In the genomic region with DNA sequence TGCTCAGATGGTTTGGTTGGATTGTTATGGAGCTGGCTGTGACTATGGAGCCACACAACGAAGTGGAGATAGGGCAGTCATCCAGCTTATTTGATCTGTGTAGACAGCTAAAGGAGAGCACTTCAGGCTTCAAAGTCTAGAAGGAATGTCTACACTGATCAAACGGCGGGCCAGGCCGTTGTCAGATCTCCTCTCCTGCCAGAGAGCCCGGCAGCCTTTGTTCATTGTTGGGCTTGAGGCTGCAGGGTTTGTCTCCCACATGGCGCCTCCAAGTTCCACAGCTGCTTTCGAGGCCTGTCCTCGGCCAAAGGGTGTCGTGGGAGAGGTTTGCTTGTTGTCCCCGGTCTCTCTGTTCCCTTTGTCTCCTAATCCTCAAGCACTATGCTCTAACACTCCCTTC, we compare ENCODE assay signal across 1 cellular context.
TF ChIP-seq lines count a peak whose summit lies in the region.

No MANE protein-coding gene starts in this region.

TF ChIP-seq in HepG2, 621 proteins besides CTCF, POLR2A, EP300 and RAD21 (continued from another document and continues in another):
- TF ChIP-seq ISL2 (CRISPR knock-in tag; IDR thresholded peaks at IDR 0.05) = no peak
- no peak for TF ChIP-seq ZNF761 (CRISPR knock-in tag; conservative IDR thresholded peaks at IDR 0.05)
- TF ChIP-seq, protein P1, sequence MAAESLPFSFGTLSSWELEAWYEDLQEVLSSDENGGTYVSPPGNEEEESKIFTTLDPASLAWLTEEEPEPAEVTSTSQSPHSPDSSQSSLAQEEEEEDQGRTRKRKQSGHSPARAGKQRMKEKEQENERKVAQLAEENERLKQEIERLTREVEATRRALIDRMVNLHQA (CRISPR knock-in tag; IDR thresholded peaks at IDR 0.05) = no peak
- no peak for TF ChIP-seq KLF12 (CRISPR knock-in tag; IDR thresholded peaks at IDR 0.05; ENCODE audit: borderline replicate concordance)
- TF ChIP-seq, protein P2, sequence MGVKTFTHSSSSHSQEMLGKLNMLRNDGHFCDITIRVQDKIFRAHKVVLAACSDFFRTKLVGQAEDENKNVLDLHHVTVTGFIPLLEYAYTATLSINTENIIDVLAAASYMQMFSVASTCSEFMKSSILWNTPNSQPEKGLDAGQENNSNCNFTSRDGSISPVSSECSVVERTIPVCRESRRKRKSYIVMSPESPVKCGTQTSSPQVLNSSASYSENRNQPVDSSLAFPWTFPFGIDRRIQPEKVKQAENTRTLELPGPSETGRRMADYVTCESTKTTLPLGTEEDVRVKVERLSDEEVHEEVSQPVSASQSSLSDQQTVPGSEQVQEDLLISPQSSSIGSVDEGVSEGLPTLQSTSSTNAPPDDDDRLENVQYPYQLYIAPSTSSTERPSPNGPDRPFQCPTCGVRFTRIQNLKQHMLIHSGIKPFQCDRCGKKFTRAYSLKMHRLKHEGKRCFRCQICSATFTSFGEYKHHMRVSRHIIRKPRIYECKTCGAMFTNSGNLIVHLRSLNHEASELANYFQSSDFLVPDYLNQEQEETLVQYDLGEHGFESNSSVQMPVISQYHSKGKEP (CRISPR knock-in tag; IDR thresholded peaks at IDR 0.05) = no peak
- TF ChIP-seq ZNF644 (CRISPR knock-in tag; IDR thresholded peaks at IDR 0.05; ENCODE audit: low read depth) = peak; percentile 52; the same call in 1 of the 2 replicates
- TF ChIP-seq ZNF224 (CRISPR knock-in tag; IDR thresholded peaks at IDR 0.05) = no peak
- TF ChIP-seq RBAK (CRISPR knock-in tag; IDR thresholded peaks at IDR 0.05) = no peak
- TF ChIP-seq, protein P3, sequence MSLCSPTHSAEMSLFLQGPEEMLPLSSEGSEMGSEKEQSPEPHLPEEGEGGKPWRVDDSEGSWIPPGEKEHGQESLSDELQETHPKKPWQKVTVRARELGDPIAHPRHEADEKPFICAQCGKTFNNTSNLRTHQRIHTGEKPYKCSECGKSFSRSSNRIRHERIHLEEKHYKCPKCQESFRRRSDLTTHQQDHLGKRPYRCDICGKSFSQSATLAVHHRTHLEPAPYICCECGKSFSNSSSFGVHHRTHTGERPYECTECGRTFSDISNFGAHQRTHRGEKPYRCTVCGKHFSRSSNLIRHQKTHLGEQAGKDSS (CRISPR knock-in tag; IDR thresholded peaks at IDR 0.05; ENCODE audit: borderline replicate concordance, low read depth) = no peak
- no peak for TF ChIP-seq ZBTB21 (CRISPR knock-in tag; IDR thresholded peaks at IDR 0.05)
- no peak for TF ChIP-seq BRD4 (CRISPR knock-in tag; IDR thresholded peaks at IDR 0.05)
- no peak for TF ChIP-seq ZFP62 (CRISPR knock-in tag; IDR thresholded peaks at IDR 0.05)
- TF ChIP-seq, protein P4, sequence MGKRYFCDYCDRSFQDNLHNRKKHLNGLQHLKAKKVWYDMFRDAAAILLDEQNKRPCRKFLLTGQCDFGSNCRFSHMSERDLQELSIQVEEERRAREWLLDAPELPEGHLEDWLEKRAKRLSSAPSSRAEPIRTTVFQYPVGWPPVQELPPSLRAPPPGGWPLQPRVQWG (CRISPR knock-in tag; IDR thresholded peaks at IDR 0.05; ENCODE audit: borderline replicate concordance, low read depth) = no peak
- TF ChIP-seq BCL6 (CRISPR knock-in tag; IDR thresholded peaks at IDR 0.05) = peak; percentile 55
- no peak for TF ChIP-seq ZNF878 (CRISPR knock-in tag; IDR thresholded peaks at IDR 0.05)
- TF ChIP-seq NKX3-1 (CRISPR knock-in tag; IDR thresholded peaks at IDR 0.05) = no peak
- peak; percentile 34 for TF ChIP-seq SALL1 (CRISPR knock-in tag; IDR thresholded peaks at IDR 0.05)
- TF ChIP-seq NONO (IDR thresholded peaks at IDR 0.05) = no peak
- TF ChIP-seq NONO (CRISPR knock-in tag; conservative IDR thresholded peaks at IDR 0.05) = no peak
- no peak for TF ChIP-seq TBX2 (CRISPR knock-in tag; IDR thresholded peaks at IDR 0.05; ENCODE audit: borderline replicate concordance)
- peak; percentile 17; the same call in 1 of the 2 replicates for TF ChIP-seq ZFY (CRISPR knock-in tag; IDR thresholded peaks at IDR 0.05)
- TF ChIP-seq TCF7 (IDR thresholded peaks at IDR 0.05; ENCODE audit: low read depth) = 0 out of 2 replicates have a peak, but pooled peaks have one; percentile 33
- TF ChIP-seq ZNF607 (CRISPR knock-in tag; IDR thresholded peaks at IDR 0.05; ENCODE audit: borderline replicate concordance) = no peak
- TF ChIP-seq, protein P5, sequence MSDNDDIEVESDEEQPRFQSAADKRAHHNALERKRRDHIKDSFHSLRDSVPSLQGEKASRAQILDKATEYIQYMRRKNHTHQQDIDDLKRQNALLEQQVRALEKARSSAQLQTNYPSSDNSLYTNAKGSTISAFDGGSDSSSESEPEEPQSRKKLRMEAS (IDR thresholded peaks at IDR 0.05) = peak; percentile 61
- TF ChIP-seq RNF2 (conservative IDR thresholded peaks at IDR 0.05; ENCODE audit: low read depth) = no peak
- TF ChIP-seq, protein P6, sequence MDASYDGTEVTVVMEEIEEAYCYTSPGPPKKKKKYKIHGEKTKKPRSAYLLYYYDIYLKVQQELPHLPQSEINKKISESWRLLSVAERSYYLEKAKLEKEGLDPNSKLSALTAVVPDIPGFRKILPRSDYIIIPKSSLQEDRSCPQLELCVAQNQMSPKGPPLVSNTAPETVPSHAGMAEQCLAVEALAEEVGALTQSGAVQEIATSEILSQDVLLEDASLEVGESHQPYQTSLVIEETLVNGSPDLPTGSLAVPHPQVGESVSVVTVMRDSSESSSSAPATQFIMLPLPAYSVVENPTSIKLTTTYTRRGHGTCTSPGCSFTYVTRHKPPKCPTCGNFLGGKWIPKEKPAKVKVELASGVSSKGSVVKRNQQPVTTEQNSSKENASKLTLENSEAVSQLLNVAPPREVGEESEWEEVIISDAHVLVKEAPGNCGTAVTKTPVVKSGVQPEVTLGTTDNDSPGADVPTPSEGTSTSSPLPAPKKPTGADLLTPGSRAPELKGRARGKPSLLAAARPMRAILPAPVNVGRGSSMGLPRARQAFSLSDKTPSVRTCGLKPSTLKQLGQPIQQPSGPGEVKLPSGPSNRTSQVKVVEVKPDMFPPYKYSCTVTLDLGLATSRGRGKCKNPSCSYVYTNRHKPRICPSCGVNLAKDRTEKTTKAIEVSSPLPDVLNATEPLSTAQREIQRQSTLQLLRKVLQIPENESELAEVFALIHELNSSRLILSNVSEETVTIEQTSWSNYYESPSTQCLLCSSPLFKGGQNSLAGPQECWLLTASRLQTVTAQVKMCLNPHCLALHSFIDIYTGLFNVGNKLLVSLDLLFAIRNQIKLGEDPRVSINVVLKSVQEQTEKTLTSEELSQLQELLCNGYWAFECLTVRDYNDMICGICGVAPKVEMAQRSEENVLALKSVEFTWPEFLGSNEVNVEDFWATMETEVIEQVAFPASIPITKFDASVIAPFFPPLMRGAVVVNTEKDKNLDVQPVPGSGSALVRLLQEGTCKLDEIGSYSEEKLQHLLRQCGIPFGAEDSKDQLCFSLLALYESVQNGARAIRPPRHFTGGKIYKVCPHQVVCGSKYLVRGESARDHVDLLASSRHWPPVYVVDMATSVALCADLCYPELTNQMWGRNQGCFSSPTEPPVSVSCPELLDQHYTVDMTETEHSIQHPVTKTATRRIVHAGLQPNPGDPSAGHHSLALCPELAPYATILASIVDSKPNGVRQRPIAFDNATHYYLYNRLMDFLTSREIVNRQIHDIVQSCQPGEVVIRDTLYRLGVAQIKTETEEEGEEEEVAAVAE (CRISPR knock-in tag; IDR thresholded peaks at IDR 0.05; ENCODE audit: borderline replicate concordance) = no peak
- no peak for TF ChIP-seq ZBTB1 (CRISPR knock-in tag; IDR thresholded peaks at IDR 0.05; ENCODE audit: borderline replicate concordance)
- TF ChIP-seq IRF2 (CRISPR knock-in tag; IDR thresholded peaks at IDR 0.05) = no peak
- TF ChIP-seq KLF9 (CRISPR knock-in tag; IDR thresholded peaks at IDR 0.05; ENCODE audit: low read depth) = no peak
- TF ChIP-seq, protein P7, sequence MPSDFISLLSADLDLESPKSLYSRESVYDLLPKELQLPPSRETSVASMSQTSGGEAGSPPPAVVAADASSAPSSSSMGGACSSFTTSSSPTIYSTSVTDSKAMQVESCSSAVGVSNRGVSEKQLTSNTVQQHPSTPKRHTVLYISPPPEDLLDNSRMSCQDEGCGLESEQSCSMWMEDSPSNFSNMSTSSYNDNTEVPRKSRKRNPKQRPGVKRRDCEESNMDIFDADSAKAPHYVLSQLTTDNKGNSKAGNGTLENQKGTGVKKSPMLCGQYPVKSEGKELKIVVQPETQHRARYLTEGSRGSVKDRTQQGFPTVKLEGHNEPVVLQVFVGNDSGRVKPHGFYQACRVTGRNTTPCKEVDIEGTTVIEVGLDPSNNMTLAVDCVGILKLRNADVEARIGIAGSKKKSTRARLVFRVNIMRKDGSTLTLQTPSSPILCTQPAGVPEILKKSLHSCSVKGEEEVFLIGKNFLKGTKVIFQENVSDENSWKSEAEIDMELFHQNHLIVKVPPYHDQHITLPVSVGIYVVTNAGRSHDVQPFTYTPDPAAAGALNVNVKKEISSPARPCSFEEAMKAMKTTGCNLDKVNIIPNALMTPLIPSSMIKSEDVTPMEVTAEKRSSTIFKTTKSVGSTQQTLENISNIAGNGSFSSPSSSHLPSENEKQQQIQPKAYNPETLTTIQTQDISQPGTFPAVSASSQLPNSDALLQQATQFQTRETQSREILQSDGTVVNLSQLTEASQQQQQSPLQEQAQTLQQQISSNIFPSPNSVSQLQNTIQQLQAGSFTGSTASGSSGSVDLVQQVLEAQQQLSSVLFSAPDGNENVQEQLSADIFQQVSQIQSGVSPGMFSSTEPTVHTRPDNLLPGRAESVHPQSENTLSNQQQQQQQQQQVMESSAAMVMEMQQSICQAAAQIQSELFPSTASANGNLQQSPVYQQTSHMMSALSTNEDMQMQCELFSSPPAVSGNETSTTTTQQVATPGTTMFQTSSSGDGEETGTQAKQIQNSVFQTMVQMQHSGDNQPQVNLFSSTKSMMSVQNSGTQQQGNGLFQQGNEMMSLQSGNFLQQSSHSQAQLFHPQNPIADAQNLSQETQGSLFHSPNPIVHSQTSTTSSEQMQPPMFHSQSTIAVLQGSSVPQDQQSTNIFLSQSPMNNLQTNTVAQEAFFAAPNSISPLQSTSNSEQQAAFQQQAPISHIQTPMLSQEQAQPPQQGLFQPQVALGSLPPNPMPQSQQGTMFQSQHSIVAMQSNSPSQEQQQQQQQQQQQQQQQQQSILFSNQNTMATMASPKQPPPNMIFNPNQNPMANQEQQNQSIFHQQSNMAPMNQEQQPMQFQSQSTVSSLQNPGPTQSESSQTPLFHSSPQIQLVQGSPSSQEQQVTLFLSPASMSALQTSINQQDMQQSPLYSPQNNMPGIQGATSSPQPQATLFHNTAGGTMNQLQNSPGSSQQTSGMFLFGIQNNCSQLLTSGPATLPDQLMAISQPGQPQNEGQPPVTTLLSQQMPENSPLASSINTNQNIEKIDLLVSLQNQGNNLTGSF (CRISPR knock-in tag; IDR thresholded peaks at IDR 0.05) = no peak
- TF ChIP-seq HCFC1 (IDR thresholded peaks at IDR 0.05; ENCODE audit: low read depth, low read length) = no peak
- TF ChIP-seq, protein P8, sequence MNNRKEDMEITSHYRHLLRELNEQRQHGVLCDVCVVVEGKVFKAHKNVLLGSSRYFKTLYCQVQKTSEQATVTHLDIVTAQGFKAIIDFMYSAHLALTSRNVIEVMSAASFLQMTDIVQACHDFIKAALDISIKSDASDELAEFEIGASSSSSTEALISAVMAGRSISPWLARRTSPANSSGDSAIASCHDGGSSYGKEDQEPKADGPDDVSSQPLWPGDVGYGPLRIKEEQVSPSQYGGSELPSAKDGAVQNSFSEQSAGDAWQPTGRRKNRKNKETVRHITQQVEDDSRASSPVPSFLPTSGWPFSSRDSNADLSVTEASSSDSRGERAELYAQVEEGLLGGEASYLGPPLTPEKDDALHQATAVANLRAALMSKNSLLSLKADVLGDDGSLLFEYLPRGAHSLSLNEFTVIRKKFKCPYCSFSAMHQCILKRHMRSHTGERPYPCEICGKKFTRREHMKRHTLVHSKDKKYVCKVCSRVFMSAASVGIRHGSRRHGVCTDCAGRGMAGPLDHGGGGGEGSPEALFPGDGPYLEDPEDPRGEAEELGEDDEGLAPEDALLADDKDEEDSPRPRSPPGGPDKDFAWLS (CRISPR knock-in tag; IDR thresholded peaks at IDR 0.05; ENCODE audit: borderline replicate concordance) = no peak
- no peak for TF ChIP-seq ZKSCAN8 (CRISPR knock-in tag; IDR thresholded peaks at IDR 0.05; ENCODE audit: borderline replicate concordance)
- no peak for TF ChIP-seq ZSCAN12 (CRISPR knock-in tag; IDR thresholded peaks at IDR 0.05)
- no peak for TF ChIP-seq ETV5 (CRISPR knock-in tag; IDR thresholded peaks at IDR 0.05; ENCODE audit: borderline replicate concordance)
- TF ChIP-seq GTF3A (CRISPR knock-in tag; conservative IDR thresholded peaks at IDR 0.05) = no peak
- TF ChIP-seq, protein P9, sequence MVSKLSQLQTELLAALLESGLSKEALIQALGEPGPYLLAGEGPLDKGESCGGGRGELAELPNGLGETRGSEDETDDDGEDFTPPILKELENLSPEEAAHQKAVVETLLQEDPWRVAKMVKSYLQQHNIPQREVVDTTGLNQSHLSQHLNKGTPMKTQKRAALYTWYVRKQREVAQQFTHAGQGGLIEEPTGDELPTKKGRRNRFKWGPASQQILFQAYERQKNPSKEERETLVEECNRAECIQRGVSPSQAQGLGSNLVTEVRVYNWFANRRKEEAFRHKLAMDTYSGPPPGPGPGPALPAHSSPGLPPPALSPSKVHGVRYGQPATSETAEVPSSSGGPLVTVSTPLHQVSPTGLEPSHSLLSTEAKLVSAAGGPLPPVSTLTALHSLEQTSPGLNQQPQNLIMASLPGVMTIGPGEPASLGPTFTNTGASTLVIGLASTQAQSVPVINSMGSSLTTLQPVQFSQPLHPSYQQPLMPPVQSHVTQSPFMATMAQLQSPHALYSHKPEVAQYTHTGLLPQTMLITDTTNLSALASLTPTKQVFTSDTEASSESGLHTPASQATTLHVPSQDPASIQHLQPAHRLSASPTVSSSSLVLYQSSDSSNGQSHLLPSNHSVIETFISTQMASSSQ (IDR thresholded peaks at IDR 0.05; ENCODE audit: low read depth) = no peak
- TF ChIP-seq, protein P9 (CRISPR knock-in tag; IDR thresholded peaks at IDR 0.05; ENCODE audit: borderline replicate concordance) = no peak
- no peak for TF ChIP-seq HOXD1 (CRISPR knock-in tag; IDR thresholded peaks at IDR 0.05)
- no peak for TF ChIP-seq TP53 (CRISPR knock-in tag; conservative IDR thresholded peaks at IDR 0.05)
- no peak for TF ChIP-seq IKZF4 (CRISPR knock-in tag; IDR thresholded peaks at IDR 0.05; ENCODE audit: borderline replicate concordance, low read depth, not compliant biosample characterization)
- TF ChIP-seq, protein P10, sequence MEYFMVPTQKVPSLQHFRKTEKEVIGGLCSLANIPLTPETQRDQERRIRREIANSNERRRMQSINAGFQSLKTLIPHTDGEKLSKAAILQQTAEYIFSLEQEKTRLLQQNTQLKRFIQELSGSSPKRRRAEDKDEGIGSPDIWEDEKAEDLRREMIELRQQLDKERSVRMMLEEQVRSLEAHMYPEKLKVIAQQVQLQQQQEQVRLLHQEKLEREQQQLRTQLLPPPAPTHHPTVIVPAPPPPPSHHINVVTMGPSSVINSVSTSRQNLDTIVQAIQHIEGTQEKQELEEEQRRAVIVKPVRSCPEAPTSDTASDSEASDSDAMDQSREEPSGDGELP (IDR thresholded peaks at IDR 0.05; ENCODE audit: borderline replicate concordance, low read depth) = no peak
